In the genomic region with DNA sequence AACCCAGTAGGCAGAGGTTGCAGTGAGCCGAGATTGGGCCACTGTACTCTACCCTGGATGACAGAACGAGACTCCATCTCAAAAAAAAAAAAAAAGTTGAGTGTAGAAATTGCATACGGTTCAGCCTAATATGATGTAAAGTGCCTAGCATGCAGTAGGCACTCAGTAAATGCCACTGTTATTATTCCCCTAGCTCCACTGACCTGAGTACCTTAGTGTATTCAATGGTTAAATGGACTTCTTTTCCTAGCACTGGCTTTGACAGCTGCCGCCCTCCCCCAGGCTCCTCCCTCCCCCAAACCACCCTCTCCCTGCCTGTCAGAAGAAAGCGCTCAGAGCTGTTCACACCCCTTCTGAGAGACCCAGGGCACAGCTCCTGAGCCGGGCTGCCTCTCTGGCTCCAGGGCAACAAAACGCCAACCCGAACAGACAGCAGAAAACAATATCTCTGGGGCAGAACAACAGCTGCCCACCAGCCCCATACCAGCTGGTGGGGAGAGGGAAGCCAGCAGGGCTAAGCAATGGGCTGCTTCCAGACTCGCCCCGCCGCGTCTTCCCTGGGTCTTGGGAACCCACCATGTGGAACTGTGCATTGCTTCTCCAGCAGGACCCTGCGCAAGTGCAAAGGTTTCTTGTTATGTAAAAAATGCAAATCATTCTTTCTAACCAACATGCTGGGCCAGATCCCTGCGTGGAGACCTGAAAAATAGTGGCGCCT, we compare ENCODE assay signal across 1 cellular context.
TF ChIP-seq lines count a peak whose summit lies in the region.

No MANE protein-coding gene starts in this region.

TF ChIP-seq in HepG2, 621 proteins besides CTCF, POLR2A, EP300 and RAD21 (continues in another document):
- no peak for TF ChIP-seq KDM6A (CRISPR knock-in tag; IDR thresholded peaks at IDR 0.05; ENCODE audit: low read depth)
- TF ChIP-seq SALL1 (CRISPR knock-in tag; IDR thresholded peaks at IDR 0.05): peak; percentile 10; the same call in 1 of the 2 replicates
- no peak for TF ChIP-seq HNRNPUL1 (IDR thresholded peaks at IDR 0.05; ENCODE audit: low read depth, low read length)
- no peak for TF ChIP-seq ZNF724P (CRISPR knock-in tag; IDR thresholded peaks at IDR 0.05; ENCODE audit: borderline replicate concordance)
- no peak for TF ChIP-seq ZFP36 (IDR thresholded peaks at IDR 0.05; ENCODE audit: borderline replicate concordance, low read depth, low read length, partially characterized antibody)
- TF ChIP-seq GATAD2A (CRISPR knock-in tag; IDR thresholded peaks at IDR 0.05): 0 out of 2 replicates have a peak, but pooled peaks have one; percentile 26
- TF ChIP-seq, protein P1, sequence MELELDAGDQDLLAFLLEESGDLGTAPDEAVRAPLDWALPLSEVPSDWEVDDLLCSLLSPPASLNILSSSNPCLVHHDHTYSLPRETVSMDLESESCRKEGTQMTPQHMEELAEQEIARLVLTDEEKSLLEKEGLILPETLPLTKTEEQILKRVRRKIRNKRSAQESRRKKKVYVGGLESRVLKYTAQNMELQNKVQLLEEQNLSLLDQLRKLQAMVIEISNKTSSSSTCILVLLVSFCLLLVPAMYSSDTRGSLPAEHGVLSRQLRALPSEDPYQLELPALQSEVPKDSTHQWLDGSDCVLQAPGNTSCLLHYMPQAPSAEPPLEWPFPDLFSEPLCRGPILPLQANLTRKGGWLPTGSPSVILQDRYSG (CRISPR knock-in tag; IDR thresholded peaks at IDR 0.05): no peak
- TF ChIP-seq, protein P2, sequence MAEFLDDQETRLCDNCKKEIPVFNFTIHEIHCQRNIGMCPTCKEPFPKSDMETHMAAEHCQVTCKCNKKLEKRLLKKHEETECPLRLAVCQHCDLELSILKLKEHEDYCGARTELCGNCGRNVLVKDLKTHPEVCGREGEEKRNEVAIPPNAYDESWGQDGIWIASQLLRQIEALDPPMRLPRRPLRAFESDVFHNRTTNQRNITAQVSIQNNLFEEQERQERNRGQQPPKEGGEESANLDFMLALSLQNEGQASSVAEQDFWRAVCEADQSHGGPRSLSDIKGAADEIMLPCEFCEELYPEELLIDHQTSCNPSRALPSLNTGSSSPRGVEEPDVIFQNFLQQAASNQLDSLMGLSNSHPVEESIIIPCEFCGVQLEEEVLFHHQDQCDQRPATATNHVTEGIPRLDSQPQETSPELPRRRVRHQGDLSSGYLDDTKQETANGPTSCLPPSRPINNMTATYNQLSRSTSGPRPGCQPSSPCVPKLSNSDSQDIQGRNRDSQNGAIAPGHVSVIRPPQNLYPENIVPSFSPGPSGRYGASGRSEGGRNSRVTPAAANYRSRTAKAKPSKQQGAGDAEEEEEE (CRISPR knock-in tag; IDR thresholded peaks at IDR 0.05; ENCODE audit: borderline replicate concordance): 0 out of 2 replicates have a peak, but pooled peaks have one; percentile 38
- TF ChIP-seq GATA4 (IDR thresholded peaks at IDR 0.05; ENCODE audit: borderline replicate concordance, low read depth): no peak
- TF ChIP-seq, protein P3, sequence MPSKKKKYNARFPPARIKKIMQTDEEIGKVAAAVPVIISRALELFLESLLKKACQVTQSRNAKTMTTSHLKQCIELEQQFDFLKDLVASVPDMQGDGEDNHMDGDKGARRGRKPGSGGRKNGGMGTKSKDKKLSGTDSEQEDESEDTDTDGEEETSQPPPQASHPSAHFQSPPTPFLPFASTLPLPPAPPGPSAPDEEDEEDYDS (CRISPR knock-in tag; IDR thresholded peaks at IDR 0.05): 0 out of 2 replicates have a peak, but pooled peaks have one; percentile 23
- no peak for TF ChIP-seq ZEB1 (IDR thresholded peaks at IDR 0.05; ENCODE audit: insufficient replicate concordance, low read depth)
- TF ChIP-seq MEIS1 (CRISPR knock-in tag; IDR thresholded peaks at IDR 0.05; ENCODE audit: borderline replicate concordance): peak; percentile 32; the same call in 1 of the 2 replicates
- TF ChIP-seq, protein P4, sequence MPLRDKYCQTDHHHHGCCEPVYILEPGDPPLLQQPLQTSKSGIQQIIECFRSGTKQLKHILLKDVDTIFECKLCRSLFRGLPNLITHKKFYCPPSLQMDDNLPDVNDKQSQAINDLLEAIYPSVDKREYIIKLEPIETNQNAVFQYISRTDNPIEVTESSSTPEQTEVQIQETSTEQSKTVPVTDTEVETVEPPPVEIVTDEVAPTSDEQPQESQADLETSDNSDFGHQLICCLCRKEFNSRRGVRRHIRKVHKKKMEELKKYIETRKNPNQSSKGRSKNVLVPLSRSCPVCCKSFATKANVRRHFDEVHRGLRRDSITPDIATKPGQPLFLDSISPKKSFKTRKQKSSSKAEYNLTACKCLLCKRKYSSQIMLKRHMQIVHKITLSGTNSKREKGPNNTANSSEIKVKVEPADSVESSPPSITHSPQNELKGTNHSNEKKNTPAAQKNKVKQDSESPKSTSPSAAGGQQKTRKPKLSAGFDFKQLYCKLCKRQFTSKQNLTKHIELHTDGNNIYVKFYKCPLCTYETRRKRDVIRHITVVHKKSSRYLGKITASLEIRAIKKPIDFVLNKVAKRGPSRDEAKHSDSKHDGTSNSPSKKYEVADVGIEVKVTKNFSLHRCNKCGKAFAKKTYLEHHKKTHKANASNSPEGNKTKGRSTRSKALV (CRISPR knock-in tag; IDR thresholded peaks at IDR 0.05): no peak
- 0 out of 2 replicates have a peak, but pooled peaks have one; percentile 62 for TF ChIP-seq HNF4A (CRISPR knock-in tag; IDR thresholded peaks at IDR 0.05)
- peak; percentile 57; the same call in 1 of the 2 replicates for TF ChIP-seq KDM5B (CRISPR knock-in tag; IDR thresholded peaks at IDR 0.05; ENCODE audit: borderline replicate concordance)
- TF ChIP-seq ZNF138 (CRISPR knock-in tag; IDR thresholded peaks at IDR 0.05; ENCODE audit: low read depth): no peak
- TF ChIP-seq, protein P5, sequence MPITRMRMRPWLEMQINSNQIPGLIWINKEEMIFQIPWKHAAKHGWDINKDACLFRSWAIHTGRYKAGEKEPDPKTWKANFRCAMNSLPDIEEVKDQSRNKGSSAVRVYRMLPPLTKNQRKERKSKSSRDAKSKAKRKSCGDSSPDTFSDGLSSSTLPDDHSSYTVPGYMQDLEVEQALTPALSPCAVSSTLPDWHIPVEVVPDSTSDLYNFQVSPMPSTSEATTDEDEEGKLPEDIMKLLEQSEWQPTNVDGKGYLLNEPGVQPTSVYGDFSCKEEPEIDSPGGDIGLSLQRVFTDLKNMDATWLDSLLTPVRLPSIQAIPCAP (CRISPR knock-in tag; IDR thresholded peaks at IDR 0.05; ENCODE audit: low read depth): no peak
- TF ChIP-seq PHF5A (CRISPR knock-in tag; IDR thresholded peaks at IDR 0.05; ENCODE audit: low read depth, unreplicated experiment): no peak
- no peak for TF ChIP-seq SATB2 (CRISPR knock-in tag; IDR thresholded peaks at IDR 0.05)
- TF ChIP-seq ZNF772 (CRISPR knock-in tag; IDR thresholded peaks at IDR 0.05): 0 out of 2 replicates have a peak, but pooled peaks have one; percentile 36
- TF ChIP-seq RAD51 (IDR thresholded peaks at IDR 0.05; ENCODE audit: borderline replicate concordance): no peak
- TF ChIP-seq CBX2 (IDR thresholded peaks at IDR 0.05; ENCODE audit: low read depth, low read length): no peak
- TF ChIP-seq CBX2 (CRISPR knock-in tag; IDR thresholded peaks at IDR 0.05; ENCODE audit: low read depth): no peak
- no peak for TF ChIP-seq KLF13 (CRISPR knock-in tag; IDR thresholded peaks at IDR 0.05)
- TF ChIP-seq, protein P6, sequence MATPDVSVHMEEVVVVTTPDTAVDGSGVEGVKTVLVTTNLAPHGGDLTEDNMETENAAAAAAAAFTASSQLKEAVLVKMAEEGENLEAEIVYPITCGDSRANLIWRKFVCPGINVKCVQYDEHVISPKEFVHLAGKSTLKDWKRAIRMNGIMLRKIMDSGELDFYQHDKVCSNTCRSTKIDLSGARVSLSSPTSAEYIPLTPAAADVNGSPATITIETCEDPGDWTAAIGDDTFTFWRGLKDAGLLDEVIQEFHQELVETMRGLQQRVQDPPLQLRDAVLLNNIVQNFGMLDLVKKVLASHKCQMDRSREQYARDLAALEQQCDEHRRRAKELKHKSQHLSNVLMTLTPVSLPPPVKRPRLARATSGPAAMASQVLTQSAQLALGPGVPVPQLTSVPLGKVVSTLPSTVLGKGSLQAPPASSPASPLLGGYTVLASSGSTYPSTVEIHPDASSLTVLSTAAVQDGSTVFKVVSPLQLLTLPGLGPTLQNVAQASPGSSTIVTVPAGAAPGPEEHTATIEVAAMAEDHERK (CRISPR knock-in tag; IDR thresholded peaks at IDR 0.05; ENCODE audit: low read depth): no peak
- TF ChIP-seq ZSCAN20 (CRISPR knock-in tag; IDR thresholded peaks at IDR 0.05; ENCODE audit: borderline replicate concordance): no peak
- TF ChIP-seq, protein P7, sequence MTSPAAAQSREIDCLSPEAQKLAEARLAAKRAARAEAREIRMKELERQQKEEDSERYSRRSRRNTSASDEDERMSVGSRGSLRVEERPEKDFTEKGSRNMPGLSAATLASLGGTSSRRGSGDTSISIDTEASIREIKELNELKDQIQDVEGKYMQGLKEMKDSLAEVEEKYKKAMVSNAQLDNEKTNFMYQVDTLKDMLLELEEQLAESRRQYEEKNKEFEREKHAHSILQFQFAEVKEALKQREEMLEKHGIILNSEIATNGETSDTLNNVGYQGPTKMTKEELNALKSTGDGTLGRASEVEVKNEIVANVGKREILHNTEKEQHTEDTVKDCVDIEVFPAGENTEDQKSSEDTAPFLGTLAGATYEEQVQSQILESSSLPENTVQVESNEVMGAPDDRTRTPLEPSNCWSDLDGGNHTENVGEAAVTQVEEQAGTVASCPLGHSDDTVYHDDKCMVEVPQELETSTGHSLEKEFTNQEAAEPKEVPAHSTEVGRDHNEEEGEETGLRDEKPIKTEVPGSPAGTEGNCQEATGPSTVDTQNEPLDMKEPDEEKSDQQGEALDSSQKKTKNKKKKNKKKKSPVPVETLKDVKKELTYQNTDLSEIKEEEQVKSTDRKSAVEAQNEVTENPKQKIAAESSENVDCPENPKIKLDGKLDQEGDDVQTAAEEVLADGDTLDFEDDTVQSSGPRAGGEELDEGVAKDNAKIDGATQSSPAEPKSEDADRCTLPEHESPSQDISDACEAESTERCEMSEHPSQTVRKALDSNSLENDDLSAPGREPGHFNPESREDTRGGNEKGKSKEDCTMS (CRISPR knock-in tag; conservative IDR thresholded peaks at IDR 0.05): no peak
- no peak for TF ChIP-seq ZNF747 (CRISPR knock-in tag; IDR thresholded peaks at IDR 0.05; ENCODE audit: borderline replicate concordance)
- TF ChIP-seq JUND (CRISPR knock-in tag; IDR thresholded peaks at IDR 0.05): no peak
- no peak for TF ChIP-seq ZNF672 (CRISPR knock-in tag; IDR thresholded peaks at IDR 0.05)
- no peak for TF ChIP-seq SRSF1 (optimal IDR thresholded peaks at IDR 0.05; ENCODE audit: low read depth, low read length)
- TF ChIP-seq, protein P8, sequence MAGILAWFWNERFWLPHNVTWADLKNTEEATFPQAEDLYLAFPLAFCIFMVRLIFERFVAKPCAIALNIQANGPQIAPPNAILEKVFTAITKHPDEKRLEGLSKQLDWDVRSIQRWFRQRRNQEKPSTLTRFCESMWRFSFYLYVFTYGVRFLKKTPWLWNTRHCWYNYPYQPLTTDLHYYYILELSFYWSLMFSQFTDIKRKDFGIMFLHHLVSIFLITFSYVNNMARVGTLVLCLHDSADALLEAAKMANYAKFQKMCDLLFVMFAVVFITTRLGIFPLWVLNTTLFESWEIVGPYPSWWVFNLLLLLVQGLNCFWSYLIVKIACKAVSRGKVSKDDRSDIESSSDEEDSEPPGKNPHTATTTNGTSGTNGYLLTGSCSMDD (CRISPR knock-in tag; IDR thresholded peaks at IDR 0.05): no peak
- no peak for TF ChIP-seq HOXA3 (CRISPR knock-in tag; IDR thresholded peaks at IDR 0.05)
- TF ChIP-seq HNF4G (IDR thresholded peaks at IDR 0.05; ENCODE audit: borderline replicate concordance, low read depth, low read length): peak; percentile 27; the same call in 1 of the 2 replicates
- TF ChIP-seq HNF4G (CRISPR knock-in tag; IDR thresholded peaks at IDR 0.05; ENCODE audit: borderline replicate concordance, low read depth): peak; percentile 60; the same call in 1 of the 2 replicates
- TF ChIP-seq TGIF2 (CRISPR knock-in tag; IDR thresholded peaks at IDR 0.05): no peak; the same call in 1 of the 2 replicates
- TF ChIP-seq, protein P9, sequence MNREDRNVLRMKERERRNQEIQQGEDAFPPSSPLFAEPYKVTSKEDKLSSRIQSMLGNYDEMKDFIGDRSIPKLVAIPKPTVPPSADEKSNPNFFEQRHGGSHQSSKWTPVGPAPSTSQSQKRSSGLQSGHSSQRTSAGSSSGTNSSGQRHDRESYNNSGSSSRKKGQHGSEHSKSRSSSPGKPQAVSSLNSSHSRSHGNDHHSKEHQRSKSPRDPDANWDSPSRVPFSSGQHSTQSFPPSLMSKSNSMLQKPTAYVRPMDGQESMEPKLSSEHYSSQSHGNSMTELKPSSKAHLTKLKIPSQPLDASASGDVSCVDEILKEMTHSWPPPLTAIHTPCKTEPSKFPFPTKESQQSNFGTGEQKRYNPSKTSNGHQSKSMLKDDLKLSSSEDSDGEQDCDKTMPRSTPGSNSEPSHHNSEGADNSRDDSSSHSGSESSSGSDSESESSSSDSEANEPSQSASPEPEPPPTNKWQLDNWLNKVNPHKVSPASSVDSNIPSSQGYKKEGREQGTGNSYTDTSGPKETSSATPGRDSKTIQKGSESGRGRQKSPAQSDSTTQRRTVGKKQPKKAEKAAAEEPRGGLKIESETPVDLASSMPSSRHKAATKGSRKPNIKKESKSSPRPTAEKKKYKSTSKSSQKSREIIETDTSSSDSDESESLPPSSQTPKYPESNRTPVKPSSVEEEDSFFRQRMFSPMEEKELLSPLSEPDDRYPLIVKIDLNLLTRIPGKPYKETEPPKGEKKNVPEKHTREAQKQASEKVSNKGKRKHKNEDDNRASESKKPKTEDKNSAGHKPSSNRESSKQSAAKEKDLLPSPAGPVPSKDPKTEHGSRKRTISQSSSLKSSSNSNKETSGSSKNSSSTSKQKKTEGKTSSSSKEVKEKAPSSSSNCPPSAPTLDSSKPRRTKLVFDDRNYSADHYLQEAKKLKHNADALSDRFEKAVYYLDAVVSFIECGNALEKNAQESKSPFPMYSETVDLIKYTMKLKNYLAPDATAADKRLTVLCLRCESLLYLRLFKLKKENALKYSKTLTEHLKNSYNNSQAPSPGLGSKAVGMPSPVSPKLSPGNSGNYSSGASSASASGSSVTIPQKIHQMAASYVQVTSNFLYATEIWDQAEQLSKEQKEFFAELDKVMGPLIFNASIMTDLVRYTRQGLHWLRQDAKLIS (CRISPR knock-in tag; IDR thresholded peaks at IDR 0.05): no peak
- TF ChIP-seq, protein P10, sequence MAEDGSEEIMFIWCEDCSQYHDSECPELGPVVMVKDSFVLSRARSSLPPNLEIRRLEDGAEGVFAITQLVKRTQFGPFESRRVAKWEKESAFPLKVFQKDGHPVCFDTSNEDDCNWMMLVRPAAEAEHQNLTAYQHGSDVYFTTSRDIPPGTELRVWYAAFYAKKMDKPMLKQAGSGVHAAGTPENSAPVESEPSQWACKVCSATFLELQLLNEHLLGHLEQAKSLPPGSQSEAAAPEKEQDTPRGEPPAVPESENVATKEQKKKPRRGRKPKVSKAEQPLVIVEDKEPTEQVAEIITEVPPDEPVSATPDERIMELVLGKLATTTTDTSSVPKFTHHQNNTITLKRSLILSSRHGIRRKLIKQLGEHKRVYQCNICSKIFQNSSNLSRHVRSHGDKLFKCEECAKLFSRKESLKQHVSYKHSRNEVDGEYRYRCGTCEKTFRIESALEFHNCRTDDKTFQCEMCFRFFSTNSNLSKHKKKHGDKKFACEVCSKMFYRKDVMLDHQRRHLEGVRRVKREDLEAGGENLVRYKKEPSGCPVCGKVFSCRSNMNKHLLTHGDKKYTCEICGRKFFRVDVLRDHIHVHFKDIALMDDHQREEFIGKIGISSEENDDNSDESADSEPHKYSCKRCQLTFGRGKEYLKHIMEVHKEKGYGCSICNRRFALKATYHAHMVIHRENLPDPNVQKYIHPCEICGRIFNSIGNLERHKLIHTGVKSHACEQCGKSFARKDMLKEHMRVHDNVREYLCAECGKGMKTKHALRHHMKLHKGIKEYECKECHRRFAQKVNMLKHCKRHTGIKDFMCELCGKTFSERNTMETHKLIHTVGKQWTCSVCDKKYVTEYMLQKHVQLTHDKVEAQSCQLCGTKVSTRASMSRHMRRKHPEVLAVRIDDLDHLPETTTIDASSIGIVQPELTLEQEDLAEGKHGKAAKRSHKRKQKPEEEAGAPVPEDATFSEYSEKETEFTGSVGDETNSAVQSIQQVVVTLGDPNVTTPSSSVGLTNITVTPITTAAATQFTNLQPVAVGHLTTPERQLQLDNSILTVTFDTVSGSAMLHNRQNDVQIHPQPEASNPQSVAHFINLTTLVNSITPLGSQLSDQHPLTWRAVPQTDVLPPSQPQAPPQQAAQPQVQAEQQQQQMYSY (CRISPR knock-in tag; IDR thresholded peaks at IDR 0.05): no peak
